ENCODE assay signal across 11 cellular contexts in the genomic region with DNA sequence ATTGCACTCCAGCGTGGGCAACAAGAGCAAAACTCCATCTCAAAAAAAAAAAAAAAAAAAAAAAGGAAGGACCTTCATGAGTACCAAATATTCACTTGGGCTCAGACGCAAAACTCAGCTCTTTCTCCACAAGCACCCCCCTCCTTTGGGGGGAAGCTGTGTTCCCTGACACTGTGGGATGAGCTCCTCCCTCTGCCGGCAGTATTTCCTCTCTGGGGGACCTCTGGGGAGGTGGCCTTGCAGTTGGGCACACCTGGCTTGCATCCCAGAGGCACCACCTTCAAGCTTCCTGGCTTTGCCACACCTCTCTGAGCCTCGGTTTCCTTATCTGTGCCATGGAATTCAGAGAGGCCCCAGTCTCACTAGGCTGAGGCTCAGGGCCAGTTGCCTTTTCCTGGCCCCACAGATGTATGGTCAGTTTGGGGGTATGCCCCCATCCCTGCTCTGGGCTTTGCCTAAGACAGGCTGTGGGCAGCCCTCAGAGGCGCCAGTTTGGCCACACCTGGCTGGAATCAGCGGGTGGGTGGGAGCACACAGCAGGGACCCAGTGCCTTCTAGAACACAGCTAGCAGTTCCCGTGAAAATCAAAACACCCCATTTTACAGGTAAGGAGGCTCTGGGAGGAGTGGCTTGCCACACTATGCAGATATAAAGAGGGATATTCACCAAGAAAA.
A peak's percentile ranks its signal among the peaks of the same experiment; 100 is the strongest.
DNase-seq lines count a peak whose midpoint lies in the region; ATAC-seq and TF ChIP-seq lines count a peak whose summit lies in the region.
"Had no signal": no experiment of that assay in that cellular context is flagged by ENCODE, and none has a peak within 500 bp of the region (broad histone marks: within the 10 kb centered on the region; RNA-seq: fewer than 3 reads in every experiment).

No MANE protein-coding gene starts in this region.

- H3K4me3 ChIP-seq in endodermal cell (ENCODE audit: low read length) (no peak overlapping the region), upper lobe of right lung (no peak overlapping the region)

- no peak overlapping the region for H3K9ac ChIP-seq in endodermal cell (ENCODE audit: extremely low read depth, low read length, poor library complexity, severe bottlenecking)

- H3K4me1 Mint-ChIP-seq in endodermal cell: peaks cover 16% of the 10 kb centered on the region
- H3K4me1 Mint-ChIP-seq in naive B cell: peaks cover 9 to 32% (median 22%) of the 10 kb centered on the region in 3 donors
- peaks cover 12% of the 10 kb centered on the region for H3K4me1 Mint-ChIP-seq in activated T-helper 2 cell treated with anti-CD3 and anti-CD28 coated beads, Interferon-gamma antibody, Interleukin-2, Interleukin-4, amounts not matched to agents 10 μg/mL and 5 μg/mL and 100 μg/mL, durations not matched to agents 14 hours and 24 hours and 36 hours (ENCODE audit: low read depth)

- 40 to 82% methylated on average over 1 to 6 of the region's 7 CpGs for WGBS in endodermal cell (ENCODE audit: insufficient coverage in 1 of 2, insufficient read length in 1 of 2), 2 experiments

- H3K27me3 Mint-ChIP-seq in endodermal cell (ENCODE audit: insufficient read depth) (no peaks in the 10 kb centered on the region), naive B cell (peaks cover 24 to 61% (median 31%) of the 10 kb centered on the region in 3 donors)
- peaks cover 6% of the 10 kb centered on the region for H3K27me3 Mint-ChIP-seq in activated T-helper 2 cell treated with anti-CD3 and anti-CD28 coated beads, Interferon-gamma antibody, Interleukin-2, Interleukin-4, amounts not matched to agents 10 μg/mL and 5 μg/mL and 100 μg/mL, durations not matched to agents 14 hours and 24 hours and 36 hours (ENCODE audit: low read depth)

- H3K27ac ChIP-seq in endodermal cell (ENCODE audit: low read depth, low read length) (peak overlapping the region; percentile 92), upper lobe of right lung (peak overlapping the region; percentile 87)

- no peaks in the 10 kb centered on the region for H3K36me3 Mint-ChIP-seq in endodermal cell (ENCODE audit: low read depth)
- peaks cover 7 to 15% of the 10 kb centered on the region in 2 donors for H3K36me3 Mint-ChIP-seq in naive B cell
- no peaks in the 10 kb centered on the region for H3K36me3 Mint-ChIP-seq in activated T-helper 2 cell treated with anti-CD3 and anti-CD28 coated beads, Interferon-gamma antibody, Interleukin-2, Interleukin-4, amounts not matched to agents 10 μg/mL and 5 μg/mL and 100 μg/mL, durations not matched to agents 14 hours and 24 hours and 36 hours (ENCODE audit: low read depth)

- peak; percentile 7 for DNase-seq in NOMO-1 treated with DMSO at 0.1 percent for 48 hours (lab: John Stamatoyannopoulos, UW; ENCODE audit: unreplicated experiment)
- no peak for DNase-seq in NOMO-1 treated with dmso at 0.1 percent for 144 hours (lab: John Stamatoyannopoulos, UW; ENCODE audit: unreplicated experiment)
- peak; percentile 82 for DNase-seq in endodermal cell
- DNase-seq in naive B cell: no peak
- DNase-seq in upper lobe of right lung: no peak
- no peak for DNase-seq in activated T-helper 2 cell treated with anti-CD3 and anti-CD28 coated beads, Interferon-gamma antibody, Interleukin-2, Interleukin-4, amounts not matched to agents 10 μg/mL and 5 μg/mL and 100 μg/mL, durations not matched to agents 14 hours and 24 hours and 36 hours (ENCODE audit: low spot score)
- DNase-seq in NCI-H748 (lab: John Stamatoyannopoulos, UW; ENCODE audit: unreplicated experiment): no peak
- DNase-seq: activated naive CD4-positive, alpha-beta T cell; T-helper 2 cell had no signal

- intact Hi-C loops in upper lobe of right lung (cut with DNase I): no loop called here
- intact Hi-C loops in activated T-helper 2 cell treated with anti-CD3 and anti-CD28 coated beads, Interferon-gamma antibody, Interleukin-2, Interleukin-4, amounts not matched to agents 10 μg/mL and 5 μg/mL and 100 μg/mL, durations not matched to agents 14 hours and 24 hours and 36 hours (cut with micrococcal nuclease): loop anchor here (5.0 kb wide), 1 partner anchor 158 kb away; the partner anchor contains the start of gene IER5L

- H3K4me3 Mint-ChIP-seq in endodermal cell (peak overlapping the region; percentile 56), naive B cell (peak overlapping the region in 5 of 8 donors; percentile 12 to 86 (median 30))
- no peak overlapping the region for H3K4me3 Mint-ChIP-seq in activated T-helper 2 cell treated with anti-CD3 and anti-CD28 coated beads, Interferon-gamma antibody, Interleukin-2, Interleukin-4, amounts not matched to agents 10 μg/mL and 5 μg/mL and 100 μg/mL, durations not matched to agents 14 hours and 24 hours and 36 hours (ENCODE audit: low read depth)

- H3K9me3 Mint-ChIP-seq in endodermal cell: peaks cover 5% of the 10 kb centered on the region
- peaks cover 2 to 11% (median 5%) of the 10 kb centered on the region in 7 donors for H3K9me3 Mint-ChIP-seq in naive B cell
- H3K9me3 Mint-ChIP-seq in activated T-helper 2 cell treated with anti-CD3 and anti-CD28 coated beads, Interferon-gamma antibody, Interleukin-2, Interleukin-4, amounts not matched to agents 10 μg/mL and 5 μg/mL and 100 μg/mL, durations not matched to agents 14 hours and 24 hours and 36 hours: peaks cover 6% of the 10 kb centered on the region

- H3K9me3 ChIP-seq in endodermal cell (ENCODE audit: control insufficient read depth, low read length): peaks cover 9% of the 10 kb centered on the region
- H3K9me3 ChIP-seq in upper lobe of right lung: peaks cover 3% of the 10 kb centered on the region
- H3K9me3 ChIP-seq: ovary had no signal

- H3K27ac Mint-ChIP-seq in endodermal cell (peak overlapping the region; percentile 95), naive B cell (no peak overlapping the region)
- no peak overlapping the region for H3K27ac Mint-ChIP-seq in activated T-helper 2 cell treated with anti-CD3 and anti-CD28 coated beads, Interferon-gamma antibody, Interleukin-2, Interleukin-4, amounts not matched to agents 10 μg/mL and 5 μg/mL and 100 μg/mL, durations not matched to agents 14 hours and 24 hours and 36 hours

- H3K36me3 ChIP-seq in endodermal cell (ENCODE audit: control insufficient read depth, insufficient read depth, low read length): no peaks in the 10 kb centered on the region
- H3K36me3 ChIP-seq in upper lobe of right lung: no peaks in the 10 kb centered on the region
- H3K36me3 ChIP-seq: ovary had no signal

- H3K27me3 ChIP-seq in endodermal cell (ENCODE audit: control insufficient read depth, insufficient read depth, low read length, poor library complexity, severe bottlenecking) (no peaks in the 10 kb centered on the region), upper lobe of right lung (no peaks in the 10 kb centered on the region)
- H3K27me3 ChIP-seq: ovary had no signal

- no peak for ATAC-seq in naive B cell (ENCODE audit: low read depth in 2 of 2)
- peak; percentile 4 for ATAC-seq in upper lobe of right lung
- ATAC-seq in GM21737 (IDR thresholded peaks at IDR 0.05; ENCODE audit: unreplicated experiment): no peak

- peaks cover 4% of the 10 kb centered on the region for H3K4me1 ChIP-seq in endodermal cell (ENCODE audit: control insufficient read depth, insufficient read depth, low read length)
- H3K4me1 ChIP-seq in upper lobe of right lung: peaks cover 45% of the 10 kb centered on the region

- TF ChIP-seq CTCF in endodermal cell (conservative IDR thresholded peaks at IDR 0.05): no peak
- TF ChIP-seq CTCF in upper lobe of right lung (IDR thresholded peaks at IDR 0.05): no peak

Comparison
In these comparisons a context has a peak if more than half of its experiments do, and no peak if none do; other contexts are left out.
1. DNase-seq: peak in NOMO-1 treated with DMSO at 0.1 percent for 48 hours (single experiment) and endodermal cell (single experiment); none in NOMO-1 treated with dmso at 0.1 percent for 144 hours (single experiment), naive B cell (single experiment), upper lobe of right lung (single experiment), activated T-helper 2 cell treated with anti-CD3 and anti-CD28 coated beads, Interferon-gamma antibody, Interleukin-2, Interleukin-4, amounts not matched to agents 10 μg/mL and 5 μg/mL and 100 μg/mL, durations not matched to agents 14 hours and 24 hours and 36 hours (single experiment) and NCI-H748 (single experiment).